21 cellular contexts compared by ENCODE assay signal in the genomic region with DNA sequence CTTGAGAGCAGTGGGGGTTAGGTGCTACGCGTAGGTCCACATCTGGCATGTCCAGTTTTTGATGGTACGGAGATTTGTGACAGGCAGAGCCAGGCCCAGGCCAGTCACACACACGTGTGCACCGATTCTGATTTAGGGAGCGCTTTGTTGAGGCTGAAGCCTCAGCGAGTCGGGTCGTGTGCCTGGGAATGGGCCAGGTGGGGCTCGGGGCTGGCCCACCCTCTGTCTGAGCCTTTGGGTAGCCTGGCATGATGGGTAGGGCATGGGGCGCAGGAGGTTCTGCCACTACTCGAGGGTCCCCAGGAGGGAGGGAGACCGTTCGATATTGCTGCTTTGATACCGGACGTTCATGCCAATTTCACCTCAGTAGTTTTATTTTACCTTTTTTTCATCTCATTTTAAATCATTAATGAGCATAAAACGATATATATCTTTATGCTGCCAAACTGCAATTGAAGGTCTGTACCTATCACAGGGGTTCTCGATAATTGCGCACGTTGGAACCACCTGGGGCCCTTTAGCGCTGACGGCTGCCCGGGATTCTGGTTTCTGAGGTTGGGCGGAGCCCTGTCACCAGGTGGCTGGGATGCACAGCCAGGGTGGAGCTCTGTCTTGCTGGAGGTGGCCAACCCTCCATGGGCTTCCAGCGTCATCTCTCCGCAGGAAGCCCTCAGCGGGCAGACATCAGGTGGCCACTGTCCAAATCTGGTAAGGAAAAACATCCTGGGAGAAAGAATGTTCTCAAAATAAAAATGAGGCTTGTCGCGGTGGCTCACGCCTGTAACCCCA.
"Had no signal": no experiment of that assay in that cellular context is flagged by ENCODE, and none has a peak within 500 bp of the region (broad histone marks: within the 10 kb centered on the region; RNA-seq: fewer than 3 reads in every experiment).

No MANE protein-coding gene starts in this region.

- H3K27ac Mint-ChIP-seq: activated CD8-positive, alpha-beta memory T cell treated with anti-CD3 and anti-CD28 coated beads, Interleukin-2, amount 10 ng/mL, durations not matched to agents 7 days and 5 days; activated naive CD8-positive, alpha-beta T cell treated with anti-CD3 and anti-CD28 coated beads, Interleukin-2, amount 10 ng/mL, durations not matched to agents 7 days and 5 days; natural killer cell treated with Interleukin-12 subunit alpha and Interleukin-12 subunit beta and Interleukin-15 and Interleukin-18, amount 100 ng/mL, for 72 hours; stimulated activated memory B cell treated with anti-CD40 and anti-IgM and Interleukin-4, amounts not matched to agents 10 μg/mL and 1 μg/mL and 100 μg/mL, for 72 hours; T-helper 2 cell treated with Interferon-gamma antibody and Interleukin-4, amounts not matched to agents 5 μg/mL and 100 μg/mL, for 36 hours had no signal

- DNase-seq: activated CD4-positive, alpha-beta T cell treated with anti-CD3 and anti-CD28 coated beads, Interleukin-2, amount 50 U/mL, for 48 hours; activated CD4-positive, CD25-positive, alpha-beta regulatory T cell treated with anti-CD3 and anti-CD28 coated beads, Interleukin-2, amount 50 U/mL, for 72 hours; activated CD8-positive, alpha-beta memory T cell treated with anti-CD3 and anti-CD28 coated beads, Interleukin-2, amount 10 ng/mL, durations not matched to agents 7 days and 5 days; activated gamma-delta T cell treated with Interleukin-2 at 50 U/mL for 16 hours; activated naive CD8-positive, alpha-beta T cell treated with anti-CD3 and anti-CD28 coated beads, Interleukin-2, amount 10 ng/mL, durations not matched to agents 7 days and 5 days; activated T-cell treated with anti-CD3 and anti-CD28 coated beads, Interleukin-2, amount 50 U/mL, for 4 hours; anterior cingulate cortex; dorsolateral prefrontal cortex; occipital lobe; spleen; stimulated activated CD4-positive, alpha-beta T cell treated with anti-CD3 and anti-CD28 coated beads, Interleukin-1b, Interleukin-23, amount 100 ng/mL, for 48 hours had no signal

- H3K4me1 ChIP-seq: breast epithelium, prostate gland, spleen had no signal

- H3K9me3 ChIP-seq: breast epithelium, esophagus muscularis mucosa, heart left ventricle, prostate gland, spleen, tibial nerve had no signal

- H3K36me3 ChIP-seq: breast epithelium, esophagus muscularis mucosa, heart left ventricle, prostate gland, spleen, tibial nerve had no signal

- H3K4me1 Mint-ChIP-seq: activated CD8-positive, alpha-beta memory T cell treated with anti-CD3 and anti-CD28 coated beads, Interleukin-2, amount 10 ng/mL, durations not matched to agents 7 days and 5 days; activated naive CD8-positive, alpha-beta T cell treated with anti-CD3 and anti-CD28 coated beads, Interleukin-2, amount 10 ng/mL, durations not matched to agents 7 days and 5 days; stimulated activated memory B cell treated with anti-CD40 and anti-IgM and Interleukin-4, amounts not matched to agents 10 μg/mL and 1 μg/mL and 100 μg/mL, for 72 hours had no signal

- H3K36me3 Mint-ChIP-seq: activated CD8-positive, alpha-beta memory T cell treated with anti-CD3 and anti-CD28 coated beads, Interleukin-2, amount 10 ng/mL, durations not matched to agents 7 days and 5 days; activated naive CD8-positive, alpha-beta T cell treated with anti-CD3 and anti-CD28 coated beads, Interleukin-2, amount 10 ng/mL, durations not matched to agents 7 days and 5 days; natural killer cell treated with Interleukin-12 subunit alpha and Interleukin-12 subunit beta and Interleukin-15 and Interleukin-18, amount 100 ng/mL, for 72 hours; stimulated activated memory B cell treated with anti-CD40 and anti-IgM and Interleukin-4, amounts not matched to agents 10 μg/mL and 1 μg/mL and 100 μg/mL, for 72 hours had no signal

- H3K27me3 Mint-ChIP-seq: activated CD8-positive, alpha-beta memory T cell treated with anti-CD3 and anti-CD28 coated beads, Interleukin-2, amount 10 ng/mL, durations not matched to agents 7 days and 5 days; activated naive CD8-positive, alpha-beta T cell treated with anti-CD3 and anti-CD28 coated beads, Interleukin-2, amount 10 ng/mL, durations not matched to agents 7 days and 5 days; natural killer cell treated with Interleukin-12 subunit alpha and Interleukin-12 subunit beta and Interleukin-15 and Interleukin-18, amount 100 ng/mL, for 72 hours had no signal

- H3K9me3 Mint-ChIP-seq: activated naive CD8-positive, alpha-beta T cell treated with anti-CD3 and anti-CD28 coated beads, Interleukin-2, amount 10 ng/mL, durations not matched to agents 7 days and 5 days; activated T-cell treated with anti-CD3 and anti-CD28 coated beads, Interleukin-2, amount 50 U/mL, for 4 hours; natural killer cell treated with Interleukin-12 subunit alpha and Interleukin-12 subunit beta and Interleukin-15 and Interleukin-18, amount 100 ng/mL, for 72 hours; stimulated activated memory B cell treated with anti-CD40 and anti-IgM and Interleukin-4, amounts not matched to agents 10 μg/mL and 1 μg/mL and 100 μg/mL, for 72 hours; T-helper 2 cell treated with Interferon-gamma antibody and Interleukin-4, amounts not matched to agents 5 μg/mL and 100 μg/mL, for 36 hours had no signal

- ATAC-seq: activated CD8-positive, alpha-beta memory T cell treated with anti-CD3 and anti-CD28 coated beads, Interleukin-2, amount 10 ng/mL, durations not matched to agents 7 days and 5 days; activated T-cell treated with anti-CD3 and anti-CD28 coated beads, Interleukin-2, amount 50 U/mL, for 4 hours; left lobe of liver; natural killer cell treated with Interleukin-12 subunit alpha and Interleukin-12 subunit beta and Interleukin-15 and Interleukin-18, amount 100 ng/mL, for 72 hours; sciatic nerve; stimulated activated memory B cell treated with anti-CD40 and anti-IgM and Interleukin-4, amounts not matched to agents 10 μg/mL and 1 μg/mL and 100 μg/mL, for 72 hours had no signal

- H3K27ac ChIP-seq: breast epithelium, dorsolateral prefrontal cortex, esophagus muscularis mucosa, prostate gland, spleen, tibial nerve had no signal

- H3K4me3 ChIP-seq: breast epithelium, dorsolateral prefrontal cortex, esophagus muscularis mucosa, heart left ventricle, prostate gland, spleen, tibial nerve had no signal

- H3K4me3 Mint-ChIP-seq: activated CD8-positive, alpha-beta memory T cell treated with anti-CD3 and anti-CD28 coated beads, Interleukin-2, amount 10 ng/mL, durations not matched to agents 7 days and 5 days; activated naive CD8-positive, alpha-beta T cell treated with anti-CD3 and anti-CD28 coated beads, Interleukin-2, amount 10 ng/mL, durations not matched to agents 7 days and 5 days; activated T-cell treated with anti-CD3 and anti-CD28 coated beads, Interleukin-2, amount 50 U/mL, for 4 hours; natural killer cell treated with Interleukin-12 subunit alpha and Interleukin-12 subunit beta and Interleukin-15 and Interleukin-18, amount 100 ng/mL, for 72 hours; stimulated activated memory B cell treated with anti-CD40 and anti-IgM and Interleukin-4, amounts not matched to agents 10 μg/mL and 1 μg/mL and 100 μg/mL, for 72 hours; T-helper 2 cell treated with Interferon-gamma antibody and Interleukin-4, amounts not matched to agents 5 μg/mL and 100 μg/mL, for 36 hours had no signal
